Comparison of ENCODE assay signal across 9 cellular contexts in genomic region chr6:6811151-6812002, GRCh38.
DNase-seq lines count a peak whose midpoint lies in the region; ATAC-seq, FAIRE-seq and TF ChIP-seq lines count a peak whose summit lies in the region.
"Had no signal": no experiment of that assay in that cellular context is flagged by ENCODE, and none has a peak within 500 bp of the region (broad histone marks: within the 10 kb centered on the region; RNA-seq: fewer than 3 reads in every experiment).

No MANE protein-coding gene starts in this region.

- H3K36me3 Mint-ChIP-seq in WTC11 = no peaks in the 10 kb centered on the region

- peak overlapping the region; percentile 24; the same call in 1 of the 2 replicates for H3K18ac ChIP-seq in IMR-90 (ENCODE audit: low read depth, low read length)

- POLR2A ChIA-PET in IMR-90 (lab: Charles Lee; ENCODE audit: unreplicated experiment) = no interaction called here
- POLR2A ChIA-PET in WTC11 (lab: Charles Lee) = no interaction called here

- H3K4me3 ChIP-seq in IMR-90 (ENCODE audit: insufficient read depth, low read depth, low read length) = peak overlapping the region; percentile 32
- H3K4me3 ChIP-seq in foreskin fibroblast (ENCODE audit: low read depth in 1 of 2, low read length in 2 of 2) = peak overlapping the region; percentile 39 to 49
- H3K4me3 ChIP-seq in parathyroid adenoma (ENCODE audit: low read depth, low read length) = no peak overlapping the region

- no peaks in the 10 kb centered on the region for H3K9me3 Mint-ChIP-seq in WTC11

- H4K20me1 ChIP-seq in IMR-90 (ENCODE audit: insufficient read depth, low read length) = no peaks in the 10 kb centered on the region

- H3K27me3 ChIP-seq in IMR-90 (ENCODE audit: control insufficient read depth, insufficient read depth, low read length) (peaks cover 6% of the 10 kb centered on the region), parathyroid adenoma (ENCODE audit: control insufficient read depth, insufficient read depth, low read length) (no peaks in the 10 kb centered on the region)

- H2AFZ ChIP-seq in IMR-90 (replicated peaks; ENCODE audit: low read length, poor library complexity) (peak overlapping the region; percentile 71), parathyroid adenoma (peak overlapping the region; percentile 55)

- no peak overlapping the region for H3K27ac ChIP-seq in IMR-90 (ENCODE audit: insufficient read depth, low read length)
- peak overlapping the region; percentile 32 for H3K27ac ChIP-seq in parathyroid adenoma

- no peak overlapping the region for H3K23ac ChIP-seq in IMR-90 (ENCODE audit: low read depth, low read length)

- H3K4me2 ChIP-seq in IMR-90 (ENCODE audit: low read depth, low read length) (peak overlapping the region; percentile 92), parathyroid adenoma (ENCODE audit: low read length) (peak overlapping the region; percentile 39)

- H3K14ac ChIP-seq in IMR-90 (replicated peaks; ENCODE audit: low read depth, low read length) = no peak overlapping the region

- H4K8ac ChIP-seq in IMR-90 (ENCODE audit: low read depth in 2 of 2, low read length in 2 of 2) = peak overlapping the region in 1 of 2 experiments; percentile 61; a peak in 1 of 4 replicates

- no peak overlapping the region for H2BK120ac ChIP-seq in IMR-90 (ENCODE audit: low read depth, low read length)

- H3K9ac ChIP-seq in IMR-90 (ENCODE audit: low read depth, low read length) = peak overlapping the region; percentile 41; the same call in 1 of the 2 replicates
- no peak overlapping the region for H3K9ac ChIP-seq in parathyroid adenoma

- H3K27me3 Mint-ChIP-seq in WTC11 (ENCODE audit: low read depth) = no peaks in the 10 kb centered on the region; the same call in 1 of the 2 replicates

- no peak overlapping the region for H4K91ac ChIP-seq in IMR-90 (ENCODE audit: insufficient read depth, low read depth, low read length)

- dilution Hi-C loops in IMR-90 (cut with HindIII; ENCODE audit: low sequenced_read_pairs, unreplicated experiment) = no loop called here

- H2AK5ac ChIP-seq in IMR-90 (ENCODE audit: low read depth, low read length) = no peak overlapping the region

- H2BK5ac ChIP-seq in IMR-90 (ENCODE audit: low read depth, low read length, poor library complexity, severe bottlenecking) = no peak overlapping the region

- no peak overlapping the region for H3K56ac ChIP-seq in IMR-90 (ENCODE audit: extremely low read depth, insufficient read depth, low read length)

- ATAC-seq in IMR-90 (ENCODE audit: low read depth) (peak; percentile 40), WTC11 (peak; percentile 84), HG02678 (IDR thresholded peaks at IDR 0.05; ENCODE audit: unreplicated experiment) (no peak), HG03159 (IDR thresholded peaks at IDR 0.05; ENCODE audit: unreplicated experiment) (no peak)

- H2BK15ac ChIP-seq in IMR-90 (ENCODE audit: low read depth, low read length) = no peak overlapping the region

- BruUV-seq in IMR-90 (replicated peaks; lab: Mats Ljungman, UMichigan) = no TSS peak

- H4K5ac ChIP-seq in IMR-90 (ENCODE audit: low read depth, low read length) = peak overlapping the region; percentile 90; the same call in 1 of the 2 replicates

- H3K79me2 ChIP-seq in parathyroid adenoma = no peaks in the 10 kb centered on the region

- no peak overlapping the region for H2BK20ac ChIP-seq in IMR-90 (ENCODE audit: low read depth, low read length)

- no peaks in the 10 kb centered on the region for H3K9me3 ChIP-seq in IMR-90 (ENCODE audit: control insufficient read depth, insufficient read depth, low read length)
- H3K9me3 ChIP-seq in parathyroid adenoma (ENCODE audit: control insufficient read depth, low read length) = no peaks in the 10 kb centered on the region

- H3K4me1 ChIP-seq in IMR-90 (ENCODE audit: control insufficient read depth, insufficient read depth, low read length) (peaks cover 4% of the 10 kb centered on the region), parathyroid adenoma (no peaks in the 10 kb centered on the region)

- peak; percentile 74 for DNase-seq in Daoy (ENCODE audit: low read depth)
- DNase-seq in IMR-90 = peak; percentile 67
- DNase-seq in WTC11 (ENCODE audit: low spot score) = peak; percentile 21
- peak; percentile 14 to 47 for DNase-seq in foreskin fibroblast
- DNase-seq in D721Med (ENCODE audit: insufficient read length, low spot score) = no peak

- intact Hi-C loops in IMR-90 (cut with micrococcal nuclease) = no loop called here

- TF ChIP-seq RAD21 in IMR-90 (IDR thresholded peaks at IDR 0.05; ENCODE audit: low read length) = no peak

- no peak overlapping the region for H3K4ac ChIP-seq in IMR-90 (ENCODE audit: low read depth, low read length)

- no peak for TF ChIP-seq POLR2A in IMR-90 (IDR thresholded peaks at IDR 0.05; ENCODE audit: low read depth, low read length)

- no peak overlapping the region for H2AK9ac ChIP-seq in IMR-90 (replicated peaks; ENCODE audit: low read depth, low read length, poor library complexity)

- TF ChIP-seq CTCF in IMR-90 (conservative IDR thresholded peaks at IDR 0.05; ENCODE audit: low read depth, low read length) = no peak
- TF ChIP-seq CTCF in WTC11 (IDR thresholded peaks at IDR 0.05) = no peak
- no peak for TF ChIP-seq CTCF in foreskin fibroblast (IDR thresholded peaks at IDR 0.05; ENCODE audit: low read depth, low read length)
- TF ChIP-seq CTCF in parathyroid adenoma (IDR thresholded peaks at IDR 0.05) = no peak
- no peak for TF ChIP-seq CTCF in D721Med (IDR thresholded peaks at IDR 0.05; ENCODE audit: insufficient read depth, missing control alignments)

- H3K27ac Mint-ChIP-seq in WTC11 = peak overlapping the region; percentile 86; the same call in 1 of the 2 replicates

- peak overlapping the region; percentile 42 for H3K4me3 Mint-ChIP-seq in WTC11

- in situ Hi-C loops in IMR-90 (cut with MboI; ENCODE audit: low sequenced_read_pairs) = no loop called here

- no peaks in the 10 kb centered on the region for H3K36me3 ChIP-seq in IMR-90 (ENCODE audit: control insufficient read depth, insufficient read depth, low read length)
- H3K36me3 ChIP-seq in parathyroid adenoma (ENCODE audit: control insufficient read depth, insufficient read depth, low read length) = no peaks in the 10 kb centered on the region

- WGBS in IMR-90 (ENCODE audit: extremely low coverage in 2 of 2, insufficient read length in 1 of 2), 2 experiments = 13% methylated on average over 3 of the region's 16 CpGs; no CpG with 5 or more reads in 1 of the 2 experiments

- H3K4me1 Mint-ChIP-seq in WTC11 = peaks cover 30% of the 10 kb centered on the region

- no peaks in the 10 kb centered on the region for H3K9me1 ChIP-seq in IMR-90 (ENCODE audit: insufficient read depth, low read length)

- no peaks in the 10 kb centered on the region for H3K79me1 ChIP-seq in IMR-90 (ENCODE audit: low read depth in 1 of 2, low read length in 2 of 2)

- FAIRE-seq in D721Med (lab: Jason Lieb, UNC) = no peak
- FAIRE-seq: TTC549 had no signal

- CTCF ChIA-PET in IMR-90 (lab: Yijun Ruan, JAX) (interaction anchor here (0.6 kb wide), 1 partner anchor 24 kb away, joined by 3 read pairs; no protein-coding TSS in a partner anchor), WTC11 (lab: Charles Lee) (interaction anchor here (0.8 to 2.1 kb wide), 2 partner anchors 23 to 52 kb away, joined by 4 to 7 read pairs; no protein-coding TSS in a partner anchor)

TF ChIP-seq in IMR-90, 13 proteins besides CTCF, POLR2A, EP300 and RAD21:
- peak; percentile 47; the same call in 1 of the 2 replicates for TF ChIP-seq CEBPB (IDR thresholded peaks at IDR 0.05; ENCODE audit: low read depth, low read length)
- no peak for TF ChIP-seq MAFK (IDR thresholded peaks at IDR 0.05; ENCODE audit: low read depth, low read length)

TF ChIP-seq in WTC11, 78 proteins besides CTCF, POLR2A, EP300 and RAD21:
- TF ChIP-seq, protein P1, sequence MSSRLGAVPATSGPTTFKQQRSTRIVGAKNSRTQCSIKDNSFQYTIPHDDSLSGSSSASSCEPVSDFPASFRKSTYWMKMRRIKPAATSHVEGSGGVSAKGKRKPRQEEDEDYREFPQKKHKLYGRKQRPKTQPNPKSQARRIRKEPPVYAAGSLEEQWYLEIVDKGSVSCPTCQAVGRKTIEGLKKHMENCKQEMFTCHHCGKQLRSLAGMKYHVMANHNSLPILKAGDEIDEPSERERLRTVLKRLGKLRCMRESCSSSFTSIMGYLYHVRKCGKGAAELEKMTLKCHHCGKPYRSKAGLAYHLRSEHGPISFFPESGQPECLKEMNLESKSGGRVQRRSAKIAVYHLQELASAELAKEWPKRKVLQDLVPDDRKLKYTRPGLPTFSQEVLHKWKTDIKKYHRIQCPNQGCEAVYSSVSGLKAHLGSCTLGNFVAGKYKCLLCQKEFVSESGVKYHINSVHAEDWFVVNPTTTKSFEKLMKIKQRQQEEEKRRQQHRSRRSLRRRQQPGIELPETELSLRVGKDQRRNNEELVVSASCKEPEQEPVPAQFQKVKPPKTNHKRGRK (CRISPR knock-in tag; IDR thresholded peaks at IDR 0.05; ENCODE audit: borderline replicate concordance) = no peak
- peak; percentile 83; the same call in 1 of the 2 replicates for TF ChIP-seq ZBTB21 (CRISPR knock-in tag; IDR thresholded peaks at IDR 0.05; ENCODE audit: borderline replicate concordance)

Comparison
In these comparisons a context has a peak if more than half of its experiments do, and no peak if none do; other contexts are left out.
1. ATAC-seq: peak in IMR-90 (single experiment) and WTC11 (single experiment); none in HG02678 (single experiment) and HG03159 (single experiment).